24 cellular contexts compared by ENCODE assay signal in the genomic region with DNA sequence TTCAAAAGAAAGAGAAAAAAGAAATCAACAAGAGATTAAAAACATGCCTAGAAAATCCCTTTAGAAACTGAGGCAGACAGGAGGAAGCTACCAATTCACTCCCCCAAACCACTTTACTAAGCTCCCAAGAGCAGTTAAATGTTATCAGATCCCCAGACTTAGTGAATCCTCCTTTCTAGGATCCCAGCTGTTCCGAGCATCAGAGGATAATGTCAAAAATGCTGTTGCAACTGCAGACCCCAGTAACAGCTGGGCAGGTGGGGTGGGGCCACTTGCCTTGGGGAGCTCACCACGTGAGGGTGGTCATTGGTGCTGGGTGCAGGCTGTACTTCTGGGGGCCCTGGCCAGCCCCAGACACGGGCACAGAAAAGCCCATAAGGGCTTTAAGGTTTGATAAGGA.
"Had no signal": no experiment of that assay in that cellular context is flagged by ENCODE, and none has a peak within 500 bp of the region (broad histone marks: within the 10 kb centered on the region; RNA-seq: fewer than 3 reads in every experiment).

No MANE protein-coding gene starts in this region.

- DNase-seq: dorsolateral prefrontal cortex; effector CD4-positive, alpha-beta T cell; foreskin fibroblast; gastrocnemius medialis; head of caudate nucleus; left ventricle myocardium superior; lower lobe of right lung; natural killer cell; sigmoid colon; spleen; stimulated activated CD4-positive, alpha-beta T cell treated with anti-CD3 and anti-CD28 coated beads, Interleukin-2, amount 100 ng/mL, for 48 hours; stimulated activated naive B cell treated with anti-CD40 and anti-IgM and Interleukin-4, amounts not matched to agents 10 μg/mL and 1 μg/mL and 100 μg/mL, for 72 hours; upper lobe of left lung had no signal

- ATAC-seq: esophagus mucosa; gastrocnemius medialis; left ventricle myocardium superior; lower lobe of right lung; natural killer cell; stimulated activated naive B cell treated with anti-CD40 and anti-IgM and Interleukin-4, amounts not matched to agents 10 μg/mL and 1 μg/mL and 100 μg/mL, for 72 hours had no signal

- H3K9me3 ChIP-seq: gastrocnemius medialis, lower lobe of right lung, prostate gland, right atrium auricular region, sigmoid colon, spleen, thoracic aorta, tibial nerve, upper lobe of left lung, vagina had no signal

- H3K9ac ChIP-seq: parathyroid adenoma had no signal

- H3K27ac ChIP-seq: epithelial cell of prostate, lower lobe of right lung, parathyroid adenoma, prostate gland, right atrium auricular region, sigmoid colon, skin epidermis, spleen, thoracic aorta, tibial nerve, upper lobe of left lung, vagina had no signal

- FAIRE-seq: colon, keratinocyte had no signal

- H3K4me1 ChIP-seq: lower lobe of right lung, prostate gland, spleen, upper lobe of left lung had no signal

- H3K27me3 ChIP-seq: dorsolateral prefrontal cortex, gastrocnemius medialis, right atrium auricular region, sigmoid colon, spleen, tibial nerve, upper lobe of left lung, vagina had no signal

- H3K4me3 ChIP-seq: dorsolateral prefrontal cortex, gastrocnemius medialis, lower lobe of right lung, prostate gland, right atrium auricular region, sigmoid colon, skin epidermis, spleen, thoracic aorta, tibial nerve, upper lobe of left lung, vagina had no signal

- H3K36me3 ChIP-seq: gastrocnemius medialis, lower lobe of right lung, prostate gland, right atrium auricular region, sigmoid colon, thoracic aorta, upper lobe of left lung, vagina had no signal

- H2AFZ ChIP-seq: parathyroid adenoma had no signal
